Comparison of ENCODE assay signal across 11 cellular contexts in the genomic region with DNA sequence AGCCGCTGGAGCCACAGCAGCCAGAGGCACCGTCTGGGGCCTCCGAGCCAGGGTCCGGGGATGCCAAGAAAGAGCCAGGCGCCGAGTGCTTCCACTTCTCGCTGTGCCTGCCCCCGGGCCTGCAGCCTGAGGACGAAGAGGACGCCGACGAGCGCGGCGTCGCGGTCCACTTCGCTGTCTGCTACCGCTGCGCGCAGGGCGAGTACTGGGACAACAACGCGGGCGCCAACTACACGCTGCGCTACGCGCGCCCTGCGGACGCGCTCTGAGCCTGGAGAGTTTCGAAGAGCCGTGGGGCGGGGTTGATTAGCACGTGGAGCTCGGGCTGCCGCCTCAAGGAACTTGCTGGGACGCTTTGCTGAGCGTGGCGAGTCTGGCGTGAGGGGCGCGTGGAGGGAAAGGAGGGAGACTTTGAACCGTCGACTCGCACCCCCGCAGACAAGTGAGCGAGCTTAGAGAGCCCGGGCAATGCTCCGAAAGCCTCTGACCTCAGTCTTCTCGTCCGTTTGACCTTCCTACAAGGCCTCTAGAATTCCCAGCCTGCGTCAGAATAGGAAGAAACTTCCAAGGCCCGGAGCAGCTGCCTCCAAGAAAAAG. TPM values are rescaled to one million over a fixed set of nuclear protein-coding genes. Genes with fewer than 3 reads are reported as not detected.
DNase-seq lines count a peak whose midpoint lies in the region; ATAC-seq and TF ChIP-seq lines count a peak whose summit lies in the region.
"Had no signal": no experiment of that assay in that cellular context is flagged by ENCODE, and none has a peak within 500 bp of the region (broad histone marks: within the 10 kb centered on the region; RNA-seq: fewer than 3 reads in every experiment).

No MANE protein-coding gene starts in this region.

- H3K36me3 ChIP-seq in SJSA1, result no peaks in the 10 kb centered on the region
- no peaks in the 10 kb centered on the region for H3K36me3 ChIP-seq in right atrium auricular region
- no peaks in the 10 kb centered on the region for H3K36me3 ChIP-seq in parathyroid adenoma (ENCODE audit: control insufficient read depth, insufficient read depth, low read length)

- H3K27ac ChIP-seq in SJSA1 (no peak overlapping the region), right atrium auricular region (peak overlapping the region; percentile 88 to 94), parathyroid adenoma (no peak overlapping the region)

- peak overlapping the region; percentile 99 for H2AFZ ChIP-seq in parathyroid adenoma

- TF ChIP-seq CTCF in CD14-positive monocyte (IDR thresholded peaks at IDR 0.05), result no peak
- no peak for TF ChIP-seq CTCF in right atrium auricular region (IDR thresholded peaks at IDR 0.05)
- TF ChIP-seq CTCF in parathyroid adenoma (IDR thresholded peaks at IDR 0.05), result no peak

- peak overlapping the region in 4 of 7 donors; percentile 9 to 36 (median 23) for H3K27ac Mint-ChIP-seq in CD14-positive monocyte

- H3K4me1 ChIP-seq in SJSA1 (replicated peaks) (peaks cover 39% of the 10 kb centered on the region), right atrium auricular region (peaks cover 0 to 37% of the 10 kb centered on the region in 2 donors), parathyroid adenoma (no peaks in the 10 kb centered on the region)

- peaks cover 25 to 54% (median 40%) of the 10 kb centered on the region in 3 donors for H3K27me3 Mint-ChIP-seq in CD14-positive monocyte (ENCODE audit: low read depth in 3 of 3)

- ATAC-seq in HG03045 (IDR thresholded peaks at IDR 0.05; ENCODE audit: unreplicated experiment), result no peak

- H3K27me3 ChIP-seq in SJSA1 (replicated peaks), result peaks cover 52% of the 10 kb centered on the region
- H3K27me3 ChIP-seq in right atrium auricular region, result no peaks in the 10 kb centered on the region
- H3K27me3 ChIP-seq in parathyroid adenoma (ENCODE audit: control insufficient read depth, insufficient read depth, low read length), result no peaks in the 10 kb centered on the region

- H3K79me2 ChIP-seq in parathyroid adenoma, result no peaks in the 10 kb centered on the region

- H3K36me3 Mint-ChIP-seq in CD14-positive monocyte, result peaks cover 3 to 13% of the 10 kb centered on the region in 2 donors

- H3K4me1 Mint-ChIP-seq in CD14-positive monocyte, result peaks cover 53% of the 10 kb centered on the region

- H3K9ac ChIP-seq in parathyroid adenoma, result no peak overlapping the region

- DNase-seq in CD14-positive monocyte (ENCODE audit: low spot score), result no peak
- DNase-seq in SJSA1 (ENCODE audit: low read depth in 1 of 2, low spot score in 2 of 2), result no peak
- DNase-seq in right atrium auricular region (ENCODE audit: low spot score), result no peak
- DNase-seq in hepatic stellate cell (ENCODE audit: low spot score), result no peak
- no peak for DNase-seq in activated effector memory CD4-positive, alpha-beta T cell treated with Interleukin-2 at 50 U/mL for 16 hours
- no peak for DNase-seq in central memory CD4-positive, alpha-beta T cell
- DNase-seq: activated CD4-positive, alpha-beta T cell treated with anti-CD3 and anti-CD28 coated beads, Interleukin-2, amount 50 U/mL, for 1 hour; DMS79 had no signal

- H3K9me3 Mint-ChIP-seq in CD14-positive monocyte, result peaks cover 0 to 6% (median 4%) of the 10 kb centered on the region in 7 donors
- H3K9me3 Mint-ChIP-seq: central memory CD8-positive, alpha-beta T cell had no signal

- H3K4me3 Mint-ChIP-seq in CD14-positive monocyte, result peak overlapping the region; percentile 70 to 89
- H3K4me3 Mint-ChIP-seq: central memory CD8-positive, alpha-beta T cell had no signal

- no peaks in the 10 kb centered on the region for H3K9me3 ChIP-seq in SJSA1 (replicated peaks)
- no peaks in the 10 kb centered on the region for H3K9me3 ChIP-seq in right atrium auricular region
- no peaks in the 10 kb centered on the region for H3K9me3 ChIP-seq in parathyroid adenoma (ENCODE audit: control insufficient read depth, low read length)

- peak overlapping the region; percentile 73 for H3K4me2 ChIP-seq in parathyroid adenoma (ENCODE audit: low read length)

- intact Hi-C loops in CD14-positive monocyte (cut with micrococcal nuclease), result loop anchor here in 1 of 2 donors (10.0 kb wide), 1 partner anchor 178 kb away; the partner anchor contains the start of genes FARS2 and LYRM4

- H3K4me3 ChIP-seq in SJSA1 (peak overlapping the region; percentile 38; the same call in 1 of the 2 replicates), right atrium auricular region (peak overlapping the region; percentile 45 to 74), parathyroid adenoma (ENCODE audit: low read depth, low read length) (peak overlapping the region; percentile 41)

RNA-seq across cellular contexts. Expression of gene PPP1R3G, which starts 1.3 kb away (rescaled TPM):
- under 1 TPM; 0.13 to 0.15 TPM for polyA plus RNA-seq in CD14-positive monocyte
- 0.19 and 0.32 TPM in 2 replicates for total RNA-seq in SJSA1 (2014; rRNA removed; shearing (Covaris generic))
- 10 to 100 TPM in 1 of 2 donors, 1 to 10 TPM in 1; 8.8 to 16.4 TPM for total RNA-seq in right atrium auricular region

Comparison
In these comparisons a context has a peak if more than half of its experiments do, and no peak if none do; other contexts are left out.
1. H3K27ac ChIP-seq: peak in right atrium auricular region (2 of 2); none in SJSA1 (single experiment) and parathyroid adenoma (single experiment).
2. Peak in every context shown above with its lines, with median percentiles within 50 percentile points of each other: H3K4me3 ChIP-seq.